ENCODE assay signal across 8 cellular contexts in the genomic region with DNA sequence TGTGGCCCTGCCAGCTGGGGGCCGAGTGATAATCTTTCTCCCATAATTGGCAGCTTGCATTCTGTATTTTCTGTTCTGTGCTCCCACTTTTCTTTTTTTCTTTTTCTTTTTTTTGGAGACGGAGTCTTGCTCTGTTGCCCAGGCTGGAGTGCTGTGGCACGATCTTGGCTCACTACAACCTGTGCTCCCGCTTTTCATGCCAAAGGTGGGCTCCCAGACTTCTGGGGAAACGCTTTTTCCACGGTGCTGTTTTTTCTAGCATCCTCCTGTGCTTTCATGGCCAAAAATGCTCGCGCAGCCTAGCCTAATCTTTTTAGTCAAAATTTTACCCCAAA. TPM values are rescaled to one million over a fixed set of nuclear protein-coding genes. Genes with fewer than 3 reads are reported as not detected.
DNase-seq lines count a peak whose midpoint lies in the region; ATAC-seq and TF ChIP-seq lines count a peak whose summit lies in the region.

No MANE protein-coding gene starts in this region.

- intact Hi-C loops in lower lobe of right lung (cut with DNase I) = no loop called here
- intact Hi-C loops in transverse colon (cut with DNase I; ENCODE audit: low total_unique reads) = no loop called here

- TF ChIP-seq CTCF in brain microvascular endothelial cell (IDR thresholded peaks at IDR 0.05; ENCODE audit: low read depth, low read length, missing control alignments) (no peak), lower lobe of right lung (IDR thresholded peaks at IDR 0.05) (no peak), transverse colon (IDR thresholded peaks at IDR 0.05) (no peak)

- H3K27me3 ChIP-seq in brain microvascular endothelial cell (replicated peaks) (no peaks in the 10 kb centered on the region), lower lobe of right lung (ENCODE audit: low read depth) (no peaks in the 10 kb centered on the region), transverse colon (no peaks in the 10 kb centered on the region)

- no peak for TF ChIP-seq EP300 in transverse colon (IDR thresholded peaks at IDR 0.05; ENCODE audit: low read depth)

- H3K4me1 Mint-ChIP-seq in activated T-cell treated with anti-CD3 and anti-CD28 coated beads, Interleukin-2, amount 50 U/mL, for 4 hours (ENCODE audit: low read depth) = peaks cover 25% of the 10 kb centered on the region

- in situ Hi-C loops in brain microvascular endothelial cell (cut with HindIII; ENCODE audit: low pct_ligation_motif_present, low sequenced_read_pairs) = no loop called here
- in situ Hi-C loops in transverse colon (cut with MboI; ENCODE audit: low pct_ligation_motif_present in 1 of 4, low pct_unique_long_range_greater_than_20kb in 1 of 4, low sequenced_read_pairs in 3 of 4) = no loop called here

- ATAC-seq in activated T-cell treated with anti-CD3 and anti-CD28 coated beads, Interleukin-2, amount 50 U/mL, for 4 hours = no peak
- no peak for ATAC-seq in lower lobe of right lung

- DNase-seq in activated T-cell treated with anti-CD3 and anti-CD28 coated beads, Interleukin-2, amount 50 U/mL, for 4 hours = no peak
- DNase-seq in activated T-cell treated with anti-CD3 and anti-CD28 coated beads, Interleukin-2, amount 50 U/mL, for 48 hours = no peak
- DNase-seq in brain microvascular endothelial cell (no peak), lower lobe of right lung (no peak), transverse colon (no peak), COLO829 (ENCODE audit: low spot score) (no peak), SKM-1 (lab: John Stamatoyannopoulos, UW; ENCODE audit: unreplicated experiment) (no peak)
- no peak for DNase-seq in stimulated activated naive CD4-positive, alpha-beta T cell treated with Interleukin-2 at 50 U/mL for 16 hours (lab: John Stamatoyannopoulos, UW)

- H3K9me3 ChIP-seq in lower lobe of right lung (no peaks in the 10 kb centered on the region), transverse colon (no peaks in the 10 kb centered on the region)

- 0 to 9% methylated on average over 8 of the region's 8 CpGs for WGBS in transverse colon (ENCODE audit: low coverage in 1 of 2), 2 donors

- H3K36me3 ChIP-seq in brain microvascular endothelial cell (replicated peaks) (no peaks in the 10 kb centered on the region), lower lobe of right lung (peaks cover 17% of the 10 kb centered on the region), transverse colon (no peaks in the 10 kb centered on the region)

- H3K4me1 ChIP-seq in lower lobe of right lung (peaks cover 14% of the 10 kb centered on the region), transverse colon (peaks cover 10 to 34% (median 20%) of the 10 kb centered on the region in 4 donors)

- H3K4me3 ChIP-seq in brain microvascular endothelial cell (ENCODE audit: low read depth, low read length) = peak overlapping the region; percentile 83
- peak overlapping the region; percentile 95 for H3K4me3 ChIP-seq in lower lobe of right lung
- peak overlapping the region; percentile 22 to 98 (median 78) for H3K4me3 ChIP-seq in transverse colon

- H3K27me3 Mint-ChIP-seq in activated T-cell treated with anti-CD3 and anti-CD28 coated beads, Interleukin-2, amount 50 U/mL, for 4 hours (ENCODE audit: low read depth) = no peaks in the 10 kb centered on the region

- H3K36me3 Mint-ChIP-seq in activated T-cell treated with anti-CD3 and anti-CD28 coated beads, Interleukin-2, amount 50 U/mL, for 4 hours (ENCODE audit: insufficient read depth) = peaks cover 10% of the 10 kb centered on the region

- no peak for TF ChIP-seq POLR2A in transverse colon (IDR thresholded peaks at IDR 0.05)

- H3K4me3 Mint-ChIP-seq in activated T-cell treated with anti-CD3 and anti-CD28 coated beads, Interleukin-2, amount 50 U/mL, for 4 hours = peak overlapping the region; percentile 94

- H3K27ac ChIP-seq in brain microvascular endothelial cell (peak overlapping the region; percentile 63), lower lobe of right lung (peak overlapping the region; percentile 98), transverse colon (peak overlapping the region; percentile 92 to 99 (median 98))

- no peaks in the 10 kb centered on the region for H3K9me3 Mint-ChIP-seq in activated T-cell treated with anti-CD3 and anti-CD28 coated beads, Interleukin-2, amount 50 U/mL, for 4 hours

RNA-seq across cellular contexts. Expression of gene AHCTF1, which starts 0.6 kb away (rescaled TPM):
- total RNA-seq in activated T-cell treated with anti-CD3 and anti-CD28 coated beads, Interleukin-2, amount 50 U/mL, for 4 hours = 10 to 100 TPM; 49.4 to 55.4 (median 51.7) TPM
- 36.0 TPM for total RNA-seq in lower lobe of right lung
- total RNA-seq in transverse colon = 100 to 1,000 TPM in 1 of 4 donors, 10 to 100 TPM in 2, 1 to 10 TPM in 1; 10.0 to 113 (median 34.7) TPM
